In genomic region chr4:183808102-183808466, GRCh38 we compare ENCODE assay signal across 2 cellular contexts.
TF ChIP-seq lines count a peak whose summit lies in the region.

No MANE protein-coding gene starts in this region.

TF ChIP-seq in GM23338, 12 proteins besides CTCF, POLR2A, EP300 and RAD21 (continued from another document):
- TF ChIP-seq ZNF462 (CRISPR knock-in tag; IDR thresholded peaks at IDR 0.05) = no peak
- no peak for TF ChIP-seq ETS1 (IDR thresholded peaks at IDR 0.05)
- TF ChIP-seq ZNF114 (CRISPR knock-in tag; IDR thresholded peaks at IDR 0.05) = no peak
- no peak for TF ChIP-seq NANOG (IDR thresholded peaks at IDR 0.05; ENCODE audit: borderline replicate concordance)
- no peak for TF ChIP-seq REST (IDR thresholded peaks at IDR 0.05; ENCODE audit: unreplicated experiment)
- TF ChIP-seq EZH2phosphoT487 (IDR thresholded peaks at IDR 0.05; ENCODE audit: unreplicated experiment) = no peak
- no peak for TF ChIP-seq EZH2 (IDR thresholded peaks at IDR 0.05; ENCODE audit: low read depth, unreplicated experiment)
- TF ChIP-seq STAT1 (IDR thresholded peaks at IDR 0.05; ENCODE audit: unreplicated experiment) = no peak
- TF ChIP-seq ZNF331 (CRISPR knock-in tag; IDR thresholded peaks at IDR 0.05; ENCODE audit: low read depth) = no peak
- no peak for TF ChIP-seq CREB1 (CRISPR knock-in tag; IDR thresholded peaks at IDR 0.05; ENCODE audit: low read depth)

TF ChIP-seq in SK-N-SH, 30 proteins besides CTCF, POLR2A, EP300 and RAD21 (continued from another document):
- TF ChIP-seq TAF1 (IDR thresholded peaks at IDR 0.05; ENCODE audit: borderline replicate concordance, low read depth, low read length) (no peak), RCOR1 (IDR thresholded peaks at IDR 0.05; ENCODE audit: low read length) (no peak), CHD2 (IDR thresholded peaks at IDR 0.05; ENCODE audit: low read length, partially characterized antibody) (no peak), TEAD4 (IDR thresholded peaks at IDR 0.05; ENCODE audit: borderline replicate concordance, insufficient read depth) (no peak), RXRA (IDR thresholded peaks at IDR 0.05; ENCODE audit: borderline replicate concordance, low read depth) (no peak), USF1 (IDR thresholded peaks at IDR 0.05; ENCODE audit: borderline replicate concordance, low read depth) (no peak), EZH2phosphoT487 (IDR thresholded peaks at IDR 0.05; ENCODE audit: borderline replicate concordance, low read depth) (no peak)
